Comparison of ENCODE assay signal across 14 cellular contexts in genomic region chr6:37804676-37805075, GRCh38. TPM values are rescaled to one million over a fixed set of nuclear protein-coding genes. Genes with fewer than 3 reads are reported as not detected.
DNase-seq lines count a peak whose midpoint lies in the region; ATAC-seq, FAIRE-seq and TF ChIP-seq lines count a peak whose summit lies in the region.
"Had no signal": no experiment of that assay in that cellular context is flagged by ENCODE, and none has a peak within 500 bp of the region (broad histone marks: within the 10 kb centered on the region; RNA-seq: fewer than 3 reads in every experiment).

No MANE protein-coding gene starts in this region.

- CTCF ChIA-PET in K562 (lab: Yijun Ruan, JAX; ENCODE audit: low intra/inter-chr PET ratio) = no interaction called here

- no peak overlapping the region for H3K27ac ChIP-seq in MM.1S (ENCODE audit: low read length)
- H3K27ac ChIP-seq in K562 (ENCODE audit: extremely low read depth, low read depth, low read length) = no peak overlapping the region

- WGBS in K562 (ENCODE audit: insufficient coverage, low coverage, missing lambda C conversion rate) = 2% methylated on average over 2 of the region's 2 CpGs

- H4K20me1 ChIP-seq in MM.1S (ENCODE audit: insufficient read depth, low read length) = no peaks in the 10 kb centered on the region
- H4K20me1 ChIP-seq in K562 (replicated peaks; ENCODE audit: control insufficient read depth, insufficient read depth, low read length) = 0 out of 2 replicates have a peak, but pooled peaks cover 3% of the 10 kb centered on the region

- no peaks in the 10 kb centered on the region for H3K9me2 ChIP-seq in MM.1S (replicated peaks; ENCODE audit: insufficient read depth, low read length)

- no peak for TF ChIP-seq CTCF in MM.1S (IDR thresholded peaks at IDR 0.05; ENCODE audit: low read length)
- no peak for TF ChIP-seq CTCF in K562 (IDR thresholded peaks at IDR 0.05 in 2 of 3, conservative IDR thresholded peaks at IDR 0.05 in 1 of 3; ENCODE audit: insufficient read depth in 2 of 3, low read depth in 1 of 3, low read length in 3 of 3)
- no peak for TF ChIP-seq CTCF in fibroblast of the aortic adventitia (IDR thresholded peaks at IDR 0.05; ENCODE audit: insufficient read depth, low read length)

- BruUV-seq in K562 (replicated peaks; lab: Mats Ljungman, UMichigan) = no TSS peak

- DNase-seq in EH (ENCODE audit: low read depth) (peak; percentile 41), MM.1S (no peak), K562 (ENCODE audit: extremely low read depth in 1 of 4, low spot score in 3 of 4) (no peak), fibroblast of the aortic adventitia (ENCODE audit: low read depth) (peak; percentile 34), KG1 (lab: John Stamatoyannopoulos, UW) (no peak), NCI-H2029 treated with DMSO at 0.1 percent for 48 hours (lab: John Stamatoyannopoulos, UW) (no peak), C1 segment of cervical spinal cord (lab: John Stamatoyannopoulos, UW) (no peak)
- DNase-seq: CD8-positive, alpha-beta T cell; H9; NCI-H1105 treated with DMSO at 0.1 percent for 48 hours; NCI-H187 treated with DMSO at 0.1 percent for 48 hours; NCI-H2171 treated with DMSO at 0.1 percent for 48 hours; NCI-H510A had no signal

- in situ Hi-C loops in K562 (cut with MboI) = no loop called here

- POLR2A ChIA-PET in K562 (lab: Yijun Ruan, JAX) = interaction anchor here (1.3 kb wide), 1 partner anchor 14 kb away, joined by 6 read pairs; the partner anchor contains the start of gene ZFAND3

- H3K27me3 ChIP-seq in MM.1S (replicated peaks; ENCODE audit: insufficient read depth, low read length) (no peaks in the 10 kb centered on the region), K562 (ENCODE audit: control insufficient read depth in 2 of 2, insufficient read depth in 2 of 2, low read length in 2 of 2) (peaks cover 35 to 50% of the 10 kb centered on the region in 2 experiments)

- TF ChIP-seq POLR2A in K562 (conservative IDR thresholded peaks at IDR 0.05) = no peak

- no peaks in the 10 kb centered on the region for H3F3A ChIP-seq in MM.1S (ENCODE audit: insufficient read depth, low read length)

- no peak overlapping the region for H3K9ac ChIP-seq in MM.1S (ENCODE audit: low read length)
- no peak overlapping the region for H3K9ac ChIP-seq in K562 (ENCODE audit: insufficient read depth in 1 of 2, low read depth in 2 of 2, low read length in 2 of 2)

- H3K36me3 ChIP-seq in MM.1S (replicated peaks; ENCODE audit: insufficient read depth, low read length) = no peaks in the 10 kb centered on the region
- no peaks in the 10 kb centered on the region for H3K36me3 ChIP-seq in K562 (ENCODE audit: control insufficient read depth, insufficient read depth, low read length)

- TF ChIP-seq EP300 in K562 (IDR thresholded peaks at IDR 0.05; ENCODE audit: low read length) = no peak

- H3K4me2 ChIP-seq in MM.1S (ENCODE audit: low read depth, low read length) (peak overlapping the region; percentile 81), K562 (ENCODE audit: insufficient read depth, low read length) (no peak overlapping the region)

- FAIRE-seq in K562 (lab: Jason Lieb, UNC) = no peak

- H3K4me1 ChIP-seq in MM.1S (ENCODE audit: low read length) (no peaks in the 10 kb centered on the region), K562 (replicated peaks in 1 of 2; ENCODE audit: control insufficient read depth in 2 of 2, insufficient read depth in 2 of 2, low read length in 2 of 2) (no peaks in the 10 kb centered on the region)

- ATAC-seq in K562 (no peak), HG03342 (IDR thresholded peaks at IDR 0.05; ENCODE audit: unreplicated experiment) (no peak)
- ATAC-seq: CD8-positive, alpha-beta T cell had no signal

- H3K4me3 ChIP-seq in MM.1S (ENCODE audit: low read length) = peak overlapping the region; percentile 28; the same call in 1 of the 2 replicates
- H3K4me3 ChIP-seq in K562 = no peak overlapping the region
- no peak overlapping the region for H3K4me3 ChIP-seq in fibroblast of the aortic adventitia (ENCODE audit: low read depth, low read length)

- H3K9me3 ChIP-seq in MM.1S (replicated peaks; ENCODE audit: insufficient read depth, low read length) (no peaks in the 10 kb centered on the region), K562 (replicated peaks; ENCODE audit: control insufficient read depth, insufficient read depth, low read depth, low read length) (no peaks in the 10 kb centered on the region)

- intact Hi-C loops in K562 (cut with micrococcal nuclease) = no loop called here

- H3K9me1 ChIP-seq in K562 (ENCODE audit: control insufficient read depth, insufficient read depth, low read length) = no peaks in the 10 kb centered on the region

- TF ChIP-seq RAD21 in K562 (CRISPR knock-in tag; conservative IDR thresholded peaks at IDR 0.05 in 1 of 2, IDR thresholded peaks at IDR 0.05 in 1 of 2) = no peak

- H2AFZ ChIP-seq in MM.1S (ENCODE audit: low read length) (peak overlapping the region; percentile 86), K562 (ENCODE audit: low read depth, low read length) (no peak overlapping the region)

- no peaks in the 10 kb centered on the region for H3K79me2 ChIP-seq in MM.1S (ENCODE audit: low read length)
- no peaks in the 10 kb centered on the region for H3K79me2 ChIP-seq in K562 (ENCODE audit: control insufficient read depth, insufficient read depth, low read length)

TF ChIP-seq in K562, 482 proteins besides CTCF, POLR2A, EP300 and RAD21:
- no peak for TF ChIP-seq MBD2 (IDR thresholded peaks at IDR 0.05; ENCODE audit: borderline replicate concordance, low read depth)
- TF ChIP-seq NFIC (IDR thresholded peaks at IDR 0.05) = no peak
- TF ChIP-seq STAT5B (CRISPR knock-in tag; IDR thresholded peaks at IDR 0.05) = no peak
- TF ChIP-seq ZFP36 (IDR thresholded peaks at IDR 0.05; ENCODE audit: low read depth, low read length, partially characterized antibody) = no peak
- TF ChIP-seq NFE2 (IDR thresholded peaks at IDR 0.05; ENCODE audit: low read depth) = 0 out of 2 replicates have a peak, but pooled peaks have one; percentile 6

RNA-seq across cellular contexts. Expression of gene ZFAND3, which starts 14.9 kb away (rescaled TPM):
- total RNA-seq in K562 (2011; cell fraction: chromatin; rRNA removed; ENCODE audit: low replicate concordance) = 19.0 and 22.3 TPM in 2 replicates
- 7.5 and 10.5 TPM in 2 replicates for total RNA-seq in K562 (2011; cell fraction: nucleolus; rRNA removed)
- 15.2 and 29.8 TPM in 2 replicates for total RNA-seq in K562 (2011; cell fraction: nucleoplasm; rRNA removed)
- total RNA-seq in K562 (2014; rRNA removed) (6.1 and 10.5 TPM in 2 replicates), K562 (2014; rRNA removed; fragmentation: Illumina TruSeq; extraction: Trizol) (11.8 and 18.5 TPM in 2 replicates), K562 (2015; rRNA removed; fragmentation: Illumina TruSeq; extraction: Trizol) (11.8 and 12.8 TPM in 2 replicates), K562 (2021) (23.4 and 26.5 TPM in 2 replicates), fibroblast of the aortic adventitia (ENCODE audit: low replicate concordance) (14.0 and 31.3 TPM in 2 replicates)
- polyA plus RNA-seq in K562 (2011; rRNA removed) (7.2 and 12.7 TPM in 2 replicates), K562 (2014; fragmentation: Illumina TruSeq; extraction: Trizol) (26.6 and 31.4 TPM in 2 replicates), K562 (2014; fragmentation: Nextera tagmentation; extraction: Ambion mirVana) (under 1 TPM; 0.81 to 0.87 TPM), K562 (2014; rRNA removed) (9.4 and 14.4 TPM in 2 replicates)
- 6.0 and 6.2 TPM in 2 replicates for polyA plus RNA-seq in K562 (2011; cell fraction: cytosol; rRNA removed)
- polyA plus RNA-seq in K562 (2011; cell fraction: nucleus; rRNA removed) = 6.9 and 7.1 TPM in 2 replicates
- polyA plus RNA-seq in K562 (2012) = 42.2 and 91.3 TPM in 2 replicates
- polyA minus RNA-seq in K562 (2011; rRNA and poly(A)+ RNA removed) = 7.8 and 10.0 TPM in 2 replicates
- 9.6 and 11.7 TPM in 2 replicates for polyA minus RNA-seq in K562 (2011; cell fraction: cytosol; rRNA and poly(A)+ RNA removed)
- 4.4 and 7.9 TPM in 2 replicates for polyA minus RNA-seq in K562 (2011; cell fraction: nucleus; rRNA and poly(A)+ RNA removed)

Comparison
In these comparisons a context has a peak if more than half of its experiments do, and no peak if none do; other contexts are left out.
1. DNase-seq: peak in EH (single experiment) and fibroblast of the aortic adventitia (single experiment); none in MM.1S (single experiment), K562 (0 of 4), KG1 (single experiment), NCI-H2029 treated with DMSO at 0.1 percent for 48 hours (single experiment) and C1 segment of cervical spinal cord (0 of 14).